Comparison of ENCODE assay signal across 9 cellular contexts in the genomic region with DNA sequence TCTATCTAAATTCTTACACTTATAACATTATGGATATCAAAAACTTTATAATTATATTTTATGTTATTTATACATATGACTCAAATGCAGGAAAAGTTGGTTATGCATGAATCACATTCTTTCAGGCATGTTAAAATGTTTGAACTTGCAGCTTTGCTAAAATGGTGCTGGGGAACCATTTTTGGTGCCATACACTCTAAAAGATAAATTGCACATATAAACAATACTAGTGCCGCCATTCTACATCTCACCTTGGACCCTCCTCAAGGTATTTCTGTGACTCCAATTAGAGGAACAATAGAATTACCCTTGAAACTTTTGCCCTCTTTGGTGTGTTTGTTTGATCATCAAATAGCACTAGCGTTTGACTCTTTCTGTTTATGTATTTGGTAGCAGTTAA. TPM values are rescaled to one million over a fixed set of nuclear protein-coding genes. Genes with fewer than 3 reads are reported as not detected.
DNase-seq lines count a peak whose midpoint lies in the region; ATAC-seq and TF ChIP-seq lines count a peak whose summit lies in the region.
"Had no signal": no experiment of that assay in that cellular context is flagged by ENCODE, and none has a peak within 500 bp of the region (broad histone marks: within the 10 kb centered on the region; RNA-seq: fewer than 3 reads in every experiment).

No MANE protein-coding gene starts in this region.

- no peaks in the 10 kb centered on the region for H3K4me1 ChIP-seq in endodermal cell (ENCODE audit: control insufficient read depth, insufficient read depth, low read length)
- no peaks in the 10 kb centered on the region for H3K4me1 ChIP-seq in ovary (ENCODE audit: insufficient read depth)

- no peaks in the 10 kb centered on the region for H3K27me3 Mint-ChIP-seq in activated T-helper 1 cell treated with anti-CD3 and anti-CD28 coated beads, Interleukin-12 subunit alpha, Interleukin-12 subunit beta, Interleukin-2, Interleukin-4 antibody, amounts not matched to agents 30 ng/mL and 10 ng/mL and 1 ng/mL, durations not matched to agents 14 hours and 24 hours and 36 hours (ENCODE audit: insufficient read depth)
- no peaks in the 10 kb centered on the region for H3K27me3 Mint-ChIP-seq in endodermal cell (ENCODE audit: insufficient read depth)

- peaks cover 44% of the 10 kb centered on the region for H3K4me1 Mint-ChIP-seq in activated T-helper 1 cell treated with anti-CD3 and anti-CD28 coated beads, Interleukin-12 subunit alpha, Interleukin-12 subunit beta, Interleukin-2, Interleukin-4 antibody, amounts not matched to agents 30 ng/mL and 10 ng/mL and 1 ng/mL, durations not matched to agents 14 hours and 24 hours and 36 hours (ENCODE audit: low read depth)
- H3K4me1 Mint-ChIP-seq in endodermal cell, result peaks cover 6% of the 10 kb centered on the region

- TF ChIP-seq CTCF in endodermal cell (conservative IDR thresholded peaks at IDR 0.05) (no peak), ovary (IDR thresholded peaks at IDR 0.05) (no peak), GM13976 (IDR thresholded peaks at IDR 0.05; ENCODE audit: borderline replicate concordance, control extremely low read depth, extremely low read depth, insufficient read depth, missing control alignments) (no peak)

- 87% methylated on average over 1 of the region's 2 CpGs; no CpG with 5 or more reads in 1 of the 2 experiments for whole genome bisulfite sequencing in endodermal cell (ENCODE audit: insufficient coverage in 1 of 2, insufficient read length in 1 of 2), 2 experiments
- WGBS in ovary, 3 donors, result 88 to 98% (median 97%) methylated on average over 2 of the region's 2 CpGs

- no peak for TF ChIP-seq POLR2A in ovary (IDR thresholded peaks at IDR 0.05)

- H3K27ac ChIP-seq in endodermal cell (ENCODE audit: low read depth, low read length) (no peak overlapping the region), ovary (no peak overlapping the region)

- no peak for ATAC-seq in GM19467 (IDR thresholded peaks at IDR 0.05; ENCODE audit: unreplicated experiment)

- H3K9ac ChIP-seq in endodermal cell (ENCODE audit: extremely low read depth, low read length, poor library complexity, severe bottlenecking), result no peak overlapping the region

- no peaks in the 10 kb centered on the region for H3K36me3 ChIP-seq in endodermal cell (ENCODE audit: control insufficient read depth, insufficient read depth, low read length)
- H3K36me3 ChIP-seq in ovary, result no peaks in the 10 kb centered on the region

- peak overlapping the region; percentile 99 for H3K27ac Mint-ChIP-seq in activated T-helper 1 cell treated with anti-CD3 and anti-CD28 coated beads, Interleukin-12 subunit alpha, Interleukin-12 subunit beta, Interleukin-2, Interleukin-4 antibody, amounts not matched to agents 30 ng/mL and 10 ng/mL and 1 ng/mL, durations not matched to agents 14 hours and 24 hours and 36 hours
- H3K27ac Mint-ChIP-seq in endodermal cell, result no peak overlapping the region

- peak; percentile 44 to 51 for DNase-seq in AML-193 (lab: John Stamatoyannopoulos, UW)
- peak; percentile 63 for DNase-seq in KBM-7
- DNase-seq in activated T-helper 1 cell treated with anti-CD3 and anti-CD28 coated beads, Interleukin-12 subunit alpha, Interleukin-12 subunit beta, Interleukin-2, Interleukin-4 antibody, amounts not matched to agents 30 ng/mL and 10 ng/mL and 1 ng/mL, durations not matched to agents 14 hours and 24 hours and 36 hours (ENCODE audit: low spot score), result no peak
- DNase-seq in lung microvascular endothelial cell (ENCODE audit: low read depth in 2 of 2), result peak; percentile 35 to 61
- DNase-seq in endodermal cell, result no peak
- DNase-seq in ovary, result no peak
- no peak for DNase-seq in GM13976 (ENCODE audit: low spot score)
- DNase-seq: NCI-H1436 treated with DMSO at 0.1 percent for 48 hours had no signal

- H3K27me3 ChIP-seq in endodermal cell (ENCODE audit: control insufficient read depth, insufficient read depth, low read length, poor library complexity, severe bottlenecking) (no peaks in the 10 kb centered on the region), ovary (no peaks in the 10 kb centered on the region)

- no peaks in the 10 kb centered on the region for H3K36me3 Mint-ChIP-seq in activated T-helper 1 cell treated with anti-CD3 and anti-CD28 coated beads, Interleukin-12 subunit alpha, Interleukin-12 subunit beta, Interleukin-2, Interleukin-4 antibody, amounts not matched to agents 30 ng/mL and 10 ng/mL and 1 ng/mL, durations not matched to agents 14 hours and 24 hours and 36 hours (ENCODE audit: low read depth)
- H3K36me3 Mint-ChIP-seq in endodermal cell (ENCODE audit: low read depth), result no peaks in the 10 kb centered on the region

- no peaks in the 10 kb centered on the region for H3K9me3 ChIP-seq in endodermal cell (ENCODE audit: control insufficient read depth, low read length)
- no peaks in the 10 kb centered on the region for H3K9me3 ChIP-seq in ovary

- peak overlapping the region; percentile 96 for H3K4me3 Mint-ChIP-seq in activated T-helper 1 cell treated with anti-CD3 and anti-CD28 coated beads, Interleukin-12 subunit alpha, Interleukin-12 subunit beta, Interleukin-2, Interleukin-4 antibody, amounts not matched to agents 30 ng/mL and 10 ng/mL and 1 ng/mL, durations not matched to agents 14 hours and 24 hours and 36 hours
- no peak overlapping the region for H3K4me3 Mint-ChIP-seq in endodermal cell

- TF ChIP-seq EP300 in ovary (IDR thresholded peaks at IDR 0.05), result no peak

- intact Hi-C loops in activated T-helper 1 cell treated with anti-CD3 and anti-CD28 coated beads, Interleukin-12 subunit alpha, Interleukin-12 subunit beta, Interleukin-2, Interleukin-4 antibody, amounts not matched to agents 30 ng/mL and 10 ng/mL and 1 ng/mL, durations not matched to agents 14 hours and 24 hours and 36 hours (cut with micrococcal nuclease), result loop anchor here (1.0 to 5.0 kb wide), 5 partner anchors 546 to 1132 kb away; a partner anchor contains a TSS
- intact Hi-C loops in ovary (cut with DNase I), result loop anchor here in 2 of 4 donors (10.0 kb wide), 2 partner anchors 610 to 620 kb away; no protein-coding TSS in a partner anchor

- H3K9me3 Mint-ChIP-seq in activated T-helper 1 cell treated with anti-CD3 and anti-CD28 coated beads, Interleukin-12 subunit alpha, Interleukin-12 subunit beta, Interleukin-2, Interleukin-4 antibody, amounts not matched to agents 30 ng/mL and 10 ng/mL and 1 ng/mL, durations not matched to agents 14 hours and 24 hours and 36 hours, result no peaks in the 10 kb centered on the region
- H3K9me3 Mint-ChIP-seq in endodermal cell, result no peaks in the 10 kb centered on the region

- H3K4me3 ChIP-seq in endodermal cell (ENCODE audit: low read length) (no peak overlapping the region), ovary (no peak overlapping the region)

- in situ Hi-C loops in KBM-7 (cut with MboI; ENCODE audit: low pct_unique_long_range_greater_than_20kb, low sequenced_read_pairs) (loop anchor here (25.0 kb wide), 4 partner anchors 167 to 617 kb away; a partner anchor contains a TSS), GM13976 (cut with MboI; ENCODE audit: low sequenced_read_pairs, unreplicated experiment) (loop anchor here (10.0 to 25.0 kb wide), 3 partner anchors 290 to 617 kb away; no protein-coding TSS in a partner anchor)

RNA-seq across cellular contexts. Expression of a gene that starts 1.0 kb away (rescaled TPM):
- 20.8 and 22.7 TPM in 2 replicates for total RNA-seq in activated T-helper 1 cell treated with anti-CD3 and anti-CD28 coated beads, Interleukin-12 subunit alpha, Interleukin-12 subunit beta, Interleukin-2, Interleukin-4 antibody, amounts not matched to agents 30 ng/mL and 10 ng/mL and 1 ng/mL, durations not matched to agents 14 hours and 24 hours and 36 hours
- total RNA-seq in lung microvascular endothelial cell (5.0 and 20.5 TPM in 2 replicates), endodermal cell (10 to 100 TPM; 19.8 to 36.1 TPM), ovary (10 to 100 TPM; 11.7 to 41.9 (median 32.0) TPM)
- polyA plus RNA-seq in endodermal cell (2013, experiment 1 of 2), result 25.6 TPM
- 27.9 TPM for polyA plus RNA-seq in endodermal cell (2013, experiment 2 of 2)
- polyA plus RNA-seq in ovary, result 10 to 100 TPM; 10.3 to 26.1 TPM

Comparison
In these comparisons a context has a peak if more than half of its experiments do, and no peak if none do; other contexts are left out.
1. DNase-seq: peak in AML-193 (2 of 2), KBM-7 (single experiment) and lung microvascular endothelial cell (2 of 2); none in activated T-helper 1 cell treated with anti-CD3 and anti-CD28 coated beads, Interleukin-12 subunit alpha, Interleukin-12 subunit beta, Interleukin-2, Interleukin-4 antibody, amounts not matched to agents 30 ng/mL and 10 ng/mL and 1 ng/mL, durations not matched to agents 14 hours and 24 hours and 36 hours (single experiment), endodermal cell (single experiment), ovary (0 of 5) and GM13976 (single experiment).